ENCODE assay signal across 8 cellular contexts in genomic region chr9:121286973-121287721, GRCh38. TPM values are rescaled to one million over a fixed set of nuclear protein-coding genes. Genes with fewer than 3 reads are reported as not detected.
A peak's percentile ranks its signal among the peaks of the same experiment; 100 is the strongest.
DNase-seq lines count a peak whose midpoint lies in the region; ATAC-seq lines count a peak whose summit lies in the region.

No MANE protein-coding gene starts in this region.

- no peaks in the 10 kb centered on the region for H3K9me2 ChIP-seq in Karpas-422 (replicated peaks; ENCODE audit: insufficient read depth, low read length)

- H4K20me1 ChIP-seq in Karpas-422 (ENCODE audit: insufficient read depth, low read depth, low read length), result no peaks in the 10 kb centered on the region

- no peaks in the 10 kb centered on the region for H3K79me2 ChIP-seq in Karpas-422 (ENCODE audit: low read length)

- no peak overlapping the region for H2AFZ ChIP-seq in Karpas-422 (ENCODE audit: low read length)

- no peaks in the 10 kb centered on the region for H3K36me3 ChIP-seq in Karpas-422 (ENCODE audit: insufficient read depth, low read length)

- H3K27ac ChIP-seq in Karpas-422 (ENCODE audit: low read length), result no peak overlapping the region

- ATAC-seq in HG03460 (IDR thresholded peaks at IDR 0.05; ENCODE audit: unreplicated experiment), result no peak

- DNase-seq in DMS153 (lab: John Stamatoyannopoulos, UW), result peak; percentile 75
- peak; percentile 56 for DNase-seq in Karpas-422
- peak; percentile 43 to 57 for DNase-seq in activated CD4-positive, alpha-beta T cell treated with anti-CD3 and anti-CD28 coated beads, Interleukin-2, amount 50 U/mL, for 48 hours
- peak; percentile 92 for DNase-seq in globus pallidus (ENCODE audit: low spot score)
- DNase-seq in nucleus accumbens (lab: John Stamatoyannopoulos, UW), result peak in 47 of 56 donors; percentile 26 to 87 (median 69)
- DNase-seq in NCI-H1092 (lab: John Stamatoyannopoulos, UW), result no peak
- DNase-seq in NK-92 (lab: John Stamatoyannopoulos, UW; ENCODE audit: unreplicated experiment), result no peak

- no peaks in the 10 kb centered on the region for H3K9me3 ChIP-seq in Karpas-422 (ENCODE audit: low read length)

- H3K4me2 ChIP-seq in Karpas-422 (ENCODE audit: low read depth, low read length, poor library complexity, severe bottlenecking), result no peak overlapping the region

- no peak overlapping the region for H3K9ac ChIP-seq in Karpas-422 (ENCODE audit: low read length)

- peaks cover 12% of the 10 kb centered on the region for H3K4me1 ChIP-seq in Karpas-422 (ENCODE audit: low read length)

- no peak overlapping the region for H3K4me3 ChIP-seq in Karpas-422 (ENCODE audit: low read length)

- H3K27me3 ChIP-seq in Karpas-422 (ENCODE audit: low read length), result no peaks in the 10 kb centered on the region

RNA-seq across cellular contexts. Expression of gene GSN, which starts 19.2 kb away (rescaled TPM):
- total RNA-seq in Karpas-422 (2014; rRNA removed; shearing (Covaris generic); ENCODE audit: low replicate concordance), result 33.7 and 36.7 TPM in 2 replicates

Comparison
In these comparisons a context has a peak if more than half of its experiments do, and no peak if none do; other contexts are left out.
1. DNase-seq: peak in DMS153 (single experiment), Karpas-422 (single experiment), activated CD4-positive, alpha-beta T cell treated with anti-CD3 and anti-CD28 coated beads, Interleukin-2, amount 50 U/mL, for 48 hours (2 of 2), globus pallidus (single experiment) and nucleus accumbens (47 of 56); none in NCI-H1092 (single experiment) and NK-92 (single experiment).